30 cellular contexts compared by ENCODE assay signal in the genomic region with DNA sequence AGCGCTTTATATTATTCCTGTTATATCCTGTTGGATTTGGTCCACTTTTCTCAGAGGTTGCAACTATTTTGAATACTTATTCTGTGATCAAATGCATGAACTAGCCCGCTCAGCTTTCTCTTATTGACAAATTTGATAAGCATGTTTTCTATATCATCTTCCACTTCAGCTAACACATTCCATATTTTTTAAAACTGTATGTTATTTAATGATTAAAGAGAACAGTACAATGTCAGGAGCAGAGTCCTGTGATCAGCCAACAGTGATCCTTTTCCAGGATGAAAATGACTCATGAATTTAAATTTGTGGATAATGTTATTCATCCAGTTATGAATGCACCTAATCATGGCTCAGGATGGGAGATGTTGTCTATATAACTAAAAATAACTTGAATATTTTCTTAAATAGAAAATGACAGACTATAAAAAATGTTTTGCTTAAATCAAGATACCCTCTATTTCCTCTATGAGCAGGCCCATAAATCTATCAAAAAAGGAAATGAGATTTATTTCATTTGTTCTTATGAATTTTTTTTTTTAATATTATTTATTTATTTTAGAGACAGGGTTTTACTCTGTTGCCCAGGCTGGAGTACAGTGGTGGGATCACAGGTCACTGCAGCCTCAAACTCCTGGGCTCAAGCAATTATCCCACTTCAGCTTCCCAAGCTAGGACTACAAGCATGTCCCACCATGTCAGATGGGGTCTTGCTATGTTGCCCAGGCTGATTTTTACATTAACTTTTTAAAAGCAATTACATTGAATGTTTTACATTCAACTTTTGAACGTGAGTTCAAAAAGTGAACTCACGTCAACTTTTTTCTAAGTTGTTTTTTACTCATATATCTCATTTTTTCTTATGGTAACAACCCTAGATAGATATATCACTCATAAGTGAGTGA. TPM values are rescaled to one million over a fixed set of nuclear protein-coding genes. Genes with fewer than 3 reads are reported as not detected.
DNase-seq lines count a peak whose midpoint lies in the region; ATAC-seq, FAIRE-seq and TF ChIP-seq lines count a peak whose summit lies in the region.
"Had no signal": no experiment of that assay in that cellular context is flagged by ENCODE, and none has a peak within 500 bp of the region (broad histone marks: within the 10 kb centered on the region; RNA-seq: fewer than 3 reads in every experiment).

No MANE protein-coding gene starts in this region.

- H3K4me2 ChIP-seq in endothelial cell of umbilical vein (ENCODE audit: insufficient read depth, low read length), result peak overlapping the region; percentile 53
- H3K4me2 ChIP-seq: A549 had no signal

- BruUV-seq in endothelial cell of umbilical vein (replicated peaks; lab: Mats Ljungman, UMichigan), result no TSS peak

- H3K4me3 ChIP-seq in SK-N-MC (no peak overlapping the region), endothelial cell of umbilical vein (replicated peaks in 1 of 3; ENCODE audit: insufficient read depth in 1 of 3, low read depth in 1 of 3, low read length in 3 of 3) (no peak overlapping the region)
- H3K4me3 ChIP-seq: A549, esophagus muscularis mucosa, gastroesophageal sphincter, tibial artery, vagina had no signal

- TF ChIP-seq CTCF in endothelial cell of umbilical vein (IDR thresholded peaks at IDR 0.05; ENCODE audit: extremely low read depth in 1 of 2, insufficient read depth in 1 of 2, low read depth in 1 of 2, low read length in 2 of 2), result no peak

- H3K9me3 ChIP-seq in SK-N-MC (ENCODE audit: low read depth, low read length) (no peaks in the 10 kb centered on the region), endothelial cell of umbilical vein (replicated peaks; ENCODE audit: control insufficient read depth, insufficient read depth, low read length) (no peaks in the 10 kb centered on the region)
- H3K9me3 ChIP-seq: A549, esophagus muscularis mucosa, gastroesophageal sphincter, tibial artery, vagina had no signal

- ATAC-seq in HG03025 (IDR thresholded peaks at IDR 0.05; ENCODE audit: low FRiP score, unreplicated experiment), result no peak
- ATAC-seq: A549, gastroesophageal sphincter, sciatic nerve had no signal

- no peaks in the 10 kb centered on the region for H4K20me1 ChIP-seq in endothelial cell of umbilical vein (replicated peaks; ENCODE audit: control insufficient read depth, extremely low read depth, insufficient read depth, low read length)

- no peak for TF ChIP-seq POLR2A in endothelial cell of umbilical vein (IDR thresholded peaks at IDR 0.05; ENCODE audit: low read depth, low read length)

- DNase-seq in ELR (ENCODE audit: low read depth), result peak; percentile 30
- no peak for DNase-seq in SK-N-MC (ENCODE audit: low read depth, low spot score)
- peak; percentile 74 for DNase-seq in endothelial cell of umbilical vein (ENCODE audit: low read depth, low spot score)
- peak; percentile 9 for DNase-seq in myocyte (ENCODE audit: low read depth)
- DNase-seq in cerebellar cortex (ENCODE audit: low spot score), result no peak
- DNase-seq in activated effector memory CD4-positive, alpha-beta T cell treated with anti-CD3 and anti-CD28 coated beads, Interleukin-2, amount 50 U/mL, for 16 hours, result no peak
- no peak for DNase-seq in AML-193 (lab: John Stamatoyannopoulos, UW)
- DNase-seq: activated B cell treated with CpG ODN at 0.5 μM for 24 hours; activated CD4-positive, alpha-beta T cell treated with anti-CD3 and anti-CD28 coated beads, Interleukin-2, amount 50 U/mL, for 1 hour; activated gamma-delta T cell treated with Interleukin-2 at 50 U/mL for 16 hours; activated naive CD8-positive, alpha-beta T cell treated with anti-CD3 and anti-CD28 coated beads, Interleukin-2, amount 10 ng/mL, durations not matched to agents 7 days and 5 days; activated T-cell treated with anti-CD3 and anti-CD28 coated beads, Interleukin-2, amount 50 U/mL, for 1 hour; CD4-positive, alpha-beta T cell; H7; hypothalamus; mesendoderm; MV-4-11; NCI-H1694; NCI-H446; NCI-H748 treated with DMSO at 0.1 percent for 48 hours; SIG-M5; stimulated activated CD4-positive, alpha-beta T cell treated with anti-CD3 and anti-CD28 coated beads, Interleukin-4, amount 100 ng/mL, for 1 hour; T1000; tibial artery had no signal

- H3K9ac ChIP-seq in SK-N-MC (ENCODE audit: insufficient read length) (no peak overlapping the region), endothelial cell of umbilical vein (replicated peaks; ENCODE audit: extremely low read depth, insufficient read depth, low read length) (no peak overlapping the region)

- H3K9me1 ChIP-seq in endothelial cell of umbilical vein (replicated peaks; ENCODE audit: control insufficient read depth, extremely low read depth, insufficient read depth, low read length), result no peaks in the 10 kb centered on the region

- H3K36me3 ChIP-seq in SK-N-MC (ENCODE audit: insufficient read depth, low read length) (peaks cover 20% of the 10 kb centered on the region), endothelial cell of umbilical vein (ENCODE audit: control insufficient read depth in 2 of 2, extremely low read depth in 1 of 2, insufficient read depth in 2 of 2, low read length in 2 of 2) (no peaks in the 10 kb centered on the region)

- H3K4me1 ChIP-seq in endothelial cell of umbilical vein (ENCODE audit: control insufficient read depth, extremely low read depth, insufficient read depth, low read length), result peaks cover 5% of the 10 kb centered on the region
- H3K4me1 ChIP-seq: A549, esophagus muscularis mucosa, gastroesophageal sphincter, tibial artery, vagina had no signal

- CTCF ChIA-PET in endothelial cell of umbilical vein (lab: Charles Lee), result interaction anchor here (0.7 kb wide), 1 partner anchor 9 kb away, joined by 3 read pairs; no protein-coding TSS in a partner anchor

- FAIRE-seq in endothelial cell of umbilical vein (lab: Jason Lieb, UNC), result peak; percentile 18
- FAIRE-seq: A549 had no signal

- POLR2A ChIA-PET in endothelial cell of umbilical vein (lab: Charles Lee), result no interaction called here

- H3K27ac ChIP-seq in SK-N-MC, result 0 out of 2 replicates have a peak overlapping the region, but pooled peaks have one; percentile 13
- no peak overlapping the region for H3K27ac ChIP-seq in endothelial cell of umbilical vein (ENCODE audit: insufficient read depth, low read depth, low read length)
- H3K27ac ChIP-seq: A549, esophagus muscularis mucosa, gastroesophageal sphincter, tibial artery, vagina had no signal

- intact Hi-C loops in endothelial cell of umbilical vein (cut with micrococcal nuclease), result no loop called here

- no peaks in the 10 kb centered on the region for H3K27me3 ChIP-seq in endothelial cell of umbilical vein (ENCODE audit: control insufficient read depth in 2 of 2, insufficient read depth in 2 of 2, low read length in 2 of 2)
- H3K27me3 ChIP-seq: esophagus muscularis mucosa, gastroesophageal sphincter, tibial artery, vagina had no signal

- H2AFZ ChIP-seq in endothelial cell of umbilical vein (ENCODE audit: low read depth, low read length), result no peak overlapping the region

- no peaks in the 10 kb centered on the region for H3K79me2 ChIP-seq in endothelial cell of umbilical vein (ENCODE audit: control insufficient read depth, insufficient read depth, low read length)

- dilution Hi-C loops in endothelial cell of umbilical vein (cut with MboI; ENCODE audit: extremely low pct_ligation_motif_present, low sequenced_read_pairs), result no loop called here

TF ChIP-seq in endothelial cell of umbilical vein, 7 proteins besides CTCF, POLR2A, EP300 and RAD21 (continues in another document):
- TF ChIP-seq MYC (IDR thresholded peaks at IDR 0.05; ENCODE audit: low read depth, low read length), result no peak
- TF ChIP-seq, protein P1, sequence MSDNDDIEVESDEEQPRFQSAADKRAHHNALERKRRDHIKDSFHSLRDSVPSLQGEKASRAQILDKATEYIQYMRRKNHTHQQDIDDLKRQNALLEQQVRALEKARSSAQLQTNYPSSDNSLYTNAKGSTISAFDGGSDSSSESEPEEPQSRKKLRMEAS (IDR thresholded peaks at IDR 0.05; ENCODE audit: insufficient read depth, insufficient read length), result no peak
- TF ChIP-seq FOS (IDR thresholded peaks at IDR 0.05; ENCODE audit: borderline replicate concordance, insufficient read depth, low read length), result peak; percentile 16
- no peak for TF ChIP-seq EZH2 (IDR thresholded peaks at IDR 0.05; ENCODE audit: borderline replicate concordance, low read depth, low read length, severe bottlenecking)
- TF ChIP-seq GATA2 (IDR thresholded peaks at IDR 0.05; ENCODE audit: insufficient read depth, insufficient read length, low read depth, low read length), result no peak

RNA-seq across cellular contexts. Expression of a gene that starts 12.5 kb away (rescaled TPM):
- total RNA-seq in endothelial cell of umbilical vein, result 17.4 and 20.3 TPM in 2 replicates
- 22.9 and 29.0 TPM in 2 replicates for polyA plus RNA-seq in endothelial cell of umbilical vein
- 31.5 and 35.7 TPM in 2 replicates for polyA plus RNA-seq in endothelial cell of umbilical vein (2011; cell fraction: cytosol; rRNA removed)
- polyA plus RNA-seq in endothelial cell of umbilical vein (2011; cell fraction: nucleus; rRNA removed), result 25.8 and 32.3 TPM in 2 replicates
- 20.8 and 34.4 TPM in 2 replicates for polyA plus RNA-seq in endothelial cell of umbilical vein (2012)
- 66.0 and 68.3 TPM in 2 replicates for polyA minus RNA-seq in endothelial cell of umbilical vein
- 23.6 TPM for polyA minus RNA-seq in endothelial cell of umbilical vein (2011; cell fraction: cytosol; rRNA and poly(A)+ RNA removed)
- 8.6 and 15.0 TPM in 2 replicates for polyA minus RNA-seq in endothelial cell of umbilical vein (2011; cell fraction: nucleus; rRNA and poly(A)+ RNA removed)
- total RNA-seq in myocyte, result 30.6 and 32.3 TPM in 2 replicates
- polyA plus RNA-seq in myocyte (2012), result 26.0 TPM

RNA-seq across cellular contexts. Expression of a gene that starts 16.8 kb away (rescaled TPM):
- 57.6 and 62.8 TPM in 2 replicates for total RNA-seq in endothelial cell of umbilical vein
- polyA plus RNA-seq in endothelial cell of umbilical vein, result 9.2 and 15.5 TPM in 2 replicates
- 17.9 and 18.5 TPM in 2 replicates for polyA plus RNA-seq in endothelial cell of umbilical vein (2011; cell fraction: cytosol; rRNA removed)
- polyA plus RNA-seq in endothelial cell of umbilical vein (2011; cell fraction: nucleus; rRNA removed), result 16.3 and 16.7 TPM in 2 replicates
- polyA plus RNA-seq in endothelial cell of umbilical vein (2012), result 54.0 and 72.1 TPM in 2 replicates
- polyA minus RNA-seq in endothelial cell of umbilical vein, result 40.3 and 55.1 TPM in 2 replicates
- 19.8 TPM for polyA minus RNA-seq in endothelial cell of umbilical vein (2011; cell fraction: cytosol; rRNA and poly(A)+ RNA removed)
- polyA minus RNA-seq in endothelial cell of umbilical vein (2011; cell fraction: nucleus; rRNA and poly(A)+ RNA removed), result 13.7 and 22.7 TPM in 2 replicates
- 82.0 and 90.6 TPM in 2 replicates for total RNA-seq in myocyte
- polyA plus RNA-seq in myocyte (2012), result 55.8 TPM

RNA-seq across cellular contexts. Expression of a gene that starts 30.8 kb away (rescaled TPM):
- total RNA-seq in endothelial cell of umbilical vein, result 103 and 109 TPM in 2 replicates
- 22.2 and 22.9 TPM in 2 replicates for polyA plus RNA-seq in endothelial cell of umbilical vein
- 33.0 and 40.8 TPM in 2 replicates for polyA plus RNA-seq in endothelial cell of umbilical vein (2011; cell fraction: cytosol; rRNA removed)
- polyA plus RNA-seq in endothelial cell of umbilical vein (2011; cell fraction: nucleus; rRNA removed), result 44.4 and 52.8 TPM in 2 replicates
- polyA plus RNA-seq in endothelial cell of umbilical vein (2012), result 84.0 and 113 TPM in 2 replicates
- 69.6 and 73.7 TPM in 2 replicates for polyA minus RNA-seq in endothelial cell of umbilical vein
- polyA minus RNA-seq in endothelial cell of umbilical vein (2011; cell fraction: cytosol; rRNA and poly(A)+ RNA removed), result 79.7 TPM
- polyA minus RNA-seq in endothelial cell of umbilical vein (2011; cell fraction: nucleus; rRNA and poly(A)+ RNA removed), result 27.3 and 43.9 TPM in 2 replicates
- 69.3 and 83.8 TPM in 2 replicates for total RNA-seq in myocyte
- 65.7 TPM for polyA plus RNA-seq in myocyte (2012)

Comparison
In these comparisons a context has a peak if more than half of its experiments do, and no peak if none do; other contexts are left out.
1. DNase-seq: peak in ELR (single experiment), endothelial cell of umbilical vein (single experiment) and myocyte (single experiment); none in SK-N-MC (single experiment), cerebellar cortex (single experiment), activated effector memory CD4-positive, alpha-beta T cell treated with anti-CD3 and anti-CD28 coated beads, Interleukin-2, amount 50 U/mL, for 16 hours (single experiment) and AML-193 (0 of 2).